29 cellular contexts compared by ENCODE assay signal in the genomic region with DNA sequence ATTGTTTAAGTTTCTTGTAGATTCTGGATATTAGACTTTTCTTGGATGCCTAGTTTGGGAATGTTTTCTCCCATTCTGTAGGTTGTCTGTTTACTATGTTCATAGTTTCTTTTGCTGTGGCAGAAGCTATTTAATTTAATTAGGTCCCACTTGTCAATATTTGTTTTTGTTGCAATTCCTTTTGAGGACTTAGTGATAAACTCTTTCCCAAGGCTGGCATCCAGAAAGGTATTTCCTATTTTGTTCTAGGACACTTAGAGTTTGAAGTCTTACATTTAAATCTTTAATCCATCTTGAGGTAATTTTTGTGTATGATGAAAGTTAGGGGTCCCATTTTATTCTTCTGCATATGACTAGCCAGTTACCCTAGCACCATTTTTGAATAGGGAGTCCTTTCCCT. TPM values are rescaled to one million over a fixed set of nuclear protein-coding genes. Genes with fewer than 3 reads are reported as not detected.
"Had no signal": no experiment of that assay in that cellular context is flagged by ENCODE, and none has a peak within 500 bp of the region (broad histone marks: within the 10 kb centered on the region; RNA-seq: fewer than 3 reads in every experiment).

No MANE protein-coding gene starts in this region.

- H3K27me3 Mint-ChIP-seq: naive thymus-derived CD8-positive, alpha-beta T cell; natural killer cell treated with Interleukin-12 subunit alpha and Interleukin-12 subunit beta and Interleukin-15 and Interleukin-18, amount 100 ng/mL, for 72 hours; progenitor cell of endocrine pancreas; stimulated activated naive CD8-positive, alpha-beta T cell treated with anti-CD3 and anti-CD28 coated beads, Interleukin-15, amount 100 ng/mL, for 72 hours; type B pancreatic cell had no signal

- ATAC-seq: naive thymus-derived CD8-positive, alpha-beta T cell; natural killer cell treated with Interleukin-12 subunit alpha and Interleukin-12 subunit beta and Interleukin-15 and Interleukin-18, amount 100 ng/mL, for 72 hours; psoas muscle; right cardiac atrium; stimulated activated effector memory CD8-positive, alpha-beta T cell treated with anti-CD3 and anti-CD28 coated beads, Interleukin-12 subunit alpha, Interleukin-12 subunit beta, amount 100 ng/mL, for 72 hours; stimulated activated naive CD8-positive, alpha-beta T cell treated with anti-CD3 and anti-CD28 coated beads, Interleukin-15, amount 100 ng/mL, for 72 hours; stimulated activated naive CD8-positive, alpha-beta T cell treated with anti-CD3 and anti-CD28 coated beads, Interleukin-15, Interleukin-2, amounts not matched to agents 100 U/mL and 50 U/mL, for 24 hours; upper lobe of right lung had no signal

- H3K36me3 Mint-ChIP-seq: naive thymus-derived CD8-positive, alpha-beta T cell; natural killer cell treated with Interleukin-12 subunit alpha and Interleukin-12 subunit beta and Interleukin-15 and Interleukin-18, amount 100 ng/mL, for 72 hours; stimulated activated effector memory CD8-positive, alpha-beta T cell treated with anti-CD3 and anti-CD28 coated beads, Interleukin-12 subunit alpha, Interleukin-12 subunit beta, amount 100 ng/mL, for 72 hours; type B pancreatic cell had no signal

- H3K4me1 Mint-ChIP-seq: neural crest cell; stimulated activated effector memory CD8-positive, alpha-beta T cell treated with anti-CD3 and anti-CD28 coated beads, Interleukin-12 subunit alpha, Interleukin-12 subunit beta, amount 100 ng/mL, for 72 hours; stimulated activated naive CD8-positive, alpha-beta T cell treated with anti-CD3 and anti-CD28 coated beads, Interleukin-15, amount 100 ng/mL, for 72 hours had no signal

- H3K9me3 Mint-ChIP-seq: stimulated activated effector memory CD8-positive, alpha-beta T cell treated with anti-CD3 and anti-CD28 coated beads, Interleukin-12 subunit alpha, Interleukin-12 subunit beta, amount 100 ng/mL, for 72 hours; type B pancreatic cell had no signal

- DNase-seq: naive thymus-derived CD8-positive, alpha-beta T cell; nephron progenitor cell; occipital lobe; ovary; posterior cingulate gyrus; psoas muscle; right cardiac atrium; right lobe of liver; sigmoid colon; small intestine; stimulated activated CD4-positive, alpha-beta T cell treated with anti-CD3 and anti-CD28 coated beads, Interleukin-15, amount 100 ng/mL, for 24 hours; stimulated activated CD4-positive, alpha-beta T cell treated with anti-CD3 and anti-CD28 coated beads, Interleukin-2, amount 100 ng/mL, for 24 hours; stimulated activated CD4-positive, alpha-beta T cell treated with anti-CD3 and anti-CD28 coated beads, Interleukin-2, amount 100 ng/mL, for 48 hours; stimulated activated CD4-positive, alpha-beta T cell treated with anti-CD3 and anti-CD28 coated beads, Interleukin-4, amount 100 ng/mL, for 24 hours; stimulated activated naive CD4-positive, alpha-beta T cell; stimulated activated naive CD8-positive, alpha-beta T cell treated with anti-CD3 and anti-CD28 coated beads, Interleukin-15, amount 100 ng/mL, for 72 hours; stimulated activated naive CD8-positive, alpha-beta T cell treated with anti-CD3 and anti-CD28 coated beads, Interleukin-15, Interleukin-2, amounts not matched to agents 100 U/mL and 50 U/mL, for 24 hours; substantia nigra; testis; tibial artery; transverse colon; upper lobe of right lung; uterus had no signal

- H3K4me3 ChIP-seq: ovary, psoas muscle, right lobe of liver, sigmoid colon, suprapubic skin, testis, tibial artery, transverse colon, upper lobe of right lung, uterus had no signal

- H3K4me3 Mint-ChIP-seq: naive thymus-derived CD8-positive, alpha-beta T cell; natural killer cell treated with Interleukin-12 subunit alpha and Interleukin-12 subunit beta and Interleukin-15 and Interleukin-18, amount 100 ng/mL, for 72 hours; nephron progenitor cell; neural crest cell; stimulated activated effector memory CD8-positive, alpha-beta T cell treated with anti-CD3 and anti-CD28 coated beads, Interleukin-12 subunit alpha, Interleukin-12 subunit beta, amount 100 ng/mL, for 72 hours; stimulated activated naive CD8-positive, alpha-beta T cell treated with anti-CD3 and anti-CD28 coated beads, Interleukin-15, amount 100 ng/mL, for 72 hours; type B pancreatic cell had no signal

- H3K27ac Mint-ChIP-seq: naive thymus-derived CD8-positive, alpha-beta T cell; natural killer cell treated with Interleukin-12 subunit alpha and Interleukin-12 subunit beta and Interleukin-15 and Interleukin-18, amount 100 ng/mL, for 72 hours; nephron progenitor cell; progenitor cell of endocrine pancreas; stimulated activated effector memory CD8-positive, alpha-beta T cell treated with anti-CD3 and anti-CD28 coated beads, Interleukin-12 subunit alpha, Interleukin-12 subunit beta, amount 100 ng/mL, for 72 hours; stimulated activated naive CD8-positive, alpha-beta T cell treated with anti-CD3 and anti-CD28 coated beads, Interleukin-15, amount 100 ng/mL, for 72 hours; type B pancreatic cell had no signal

RNA-seq across cellular contexts. Expression of a gene that starts 54.9 kb away (rescaled TPM):
- total RNA-seq: natural killer cell treated with Interleukin-12 subunit alpha and Interleukin-12 subunit beta and Interleukin-15 and Interleukin-18, amount 100 ng/mL, for 72 hours had no signal
